8 cellular contexts compared by ENCODE assay signal in genomic region chr10:102502337-102503151, GRCh38. TPM values are rescaled to one million over a fixed set of nuclear protein-coding genes. Genes with fewer than 3 reads are reported as not detected.
A peak's percentile ranks its signal among the peaks of the same experiment; 100 is the strongest.
DNase-seq lines count a peak whose midpoint lies in the region; ATAC-seq, FAIRE-seq and TF ChIP-seq lines count a peak whose summit lies in the region.

ACTR1A (minus strand) TSS chr10:102502712; CDS start chr10:102502647, 65 bp downstream.

- TF ChIP-seq CTCF in WI38 (IDR thresholded peaks at IDR 0.05; ENCODE audit: low read depth, low read length) (no peak), bronchial epithelial cell (IDR thresholded peaks at IDR 0.05; ENCODE audit: insufficient read depth, low read length, severe bottlenecking) (no peak)

- peak; percentile 94 for FAIRE-seq in bronchial epithelial cell (lab: Jason Lieb, UNC)

- peak within 1 kb of the TSS; percentile 54 for H3K27ac ChIP-seq in iPS-20b (ENCODE audit: low read length)
- peak within 1 kb of the TSS; percentile 51 to 94 (median 88) for H3K27ac ChIP-seq in skin epidermis

- ATAC-seq in GM18909 (IDR thresholded peaks at IDR 0.05; ENCODE audit: poor library complexity, unreplicated experiment): peak; percentile 53
- peak; percentile 54 for ATAC-seq in HG03159 (IDR thresholded peaks at IDR 0.05; ENCODE audit: unreplicated experiment)

- H3K9ac ChIP-seq in iPS-20b (ENCODE audit: low read depth, low read length): peak within 1 kb of the TSS; percentile 92

- DNase-seq in AG08395 (ENCODE audit: low spot score): peak; percentile 92
- DNase-seq in NCI-H2227 treated with DMSO at 0.1 percent for 48 hours (lab: John Stamatoyannopoulos, UW): peak; percentile 96
- DNase-seq in bronchial epithelial cell (ENCODE audit: low read depth): peak; percentile 100

- H3K4me1 ChIP-seq in iPS-20b (ENCODE audit: insufficient read depth, low read length): peaks cover 5% of the 10 kb centered on the region

- H3K9me3 ChIP-seq in iPS-20b (ENCODE audit: insufficient read depth, low read depth, low read length): no peaks in the 10 kb centered on the region

- peak within 1 kb of the TSS; percentile 94 for H3K4me3 ChIP-seq in WI38 (ENCODE audit: low read depth, low read length)
- peak within 1 kb of the TSS; percentile 96 for H3K4me3 ChIP-seq in bronchial epithelial cell (ENCODE audit: low read depth, low read length)
- H3K4me3 ChIP-seq in iPS-20b (ENCODE audit: low read length): peak within 1 kb of the TSS; percentile 90
- H3K4me3 ChIP-seq in skin epidermis: peak within 1 kb of the TSS; percentile 63 to 99 (median 87)

- H3K36me3 ChIP-seq in bronchial epithelial cell (ENCODE audit: control insufficient read depth, insufficient read depth, low read length): no peaks in the 10 kb centered on the region
- H3K36me3 ChIP-seq in iPS-20b (ENCODE audit: insufficient read depth, low read depth, low read length): peaks cover 6% of the 10 kb centered on the region

- H3K27me3 ChIP-seq in bronchial epithelial cell (ENCODE audit: control insufficient read depth, insufficient read depth, low read length) (no peaks in the 10 kb centered on the region), iPS-20b (ENCODE audit: insufficient read depth, low read length) (peaks cover 15% of the 10 kb centered on the region)

RNA-seq across cellular contexts. Expression of gene ACTR1A, which starts in this region (rescaled TPM):
- 53.2 and 79.6 TPM in 2 replicates for total RNA-seq in bronchial epithelial cell

Comparison
In these comparisons a context has a peak if more than half of its experiments do, and no peak if none do; other contexts are left out.
1. Peak in every context shown above with its lines: DNase-seq, ATAC-seq, H3K4me3 ChIP-seq and H3K27ac ChIP-seq.